In the genomic region with DNA sequence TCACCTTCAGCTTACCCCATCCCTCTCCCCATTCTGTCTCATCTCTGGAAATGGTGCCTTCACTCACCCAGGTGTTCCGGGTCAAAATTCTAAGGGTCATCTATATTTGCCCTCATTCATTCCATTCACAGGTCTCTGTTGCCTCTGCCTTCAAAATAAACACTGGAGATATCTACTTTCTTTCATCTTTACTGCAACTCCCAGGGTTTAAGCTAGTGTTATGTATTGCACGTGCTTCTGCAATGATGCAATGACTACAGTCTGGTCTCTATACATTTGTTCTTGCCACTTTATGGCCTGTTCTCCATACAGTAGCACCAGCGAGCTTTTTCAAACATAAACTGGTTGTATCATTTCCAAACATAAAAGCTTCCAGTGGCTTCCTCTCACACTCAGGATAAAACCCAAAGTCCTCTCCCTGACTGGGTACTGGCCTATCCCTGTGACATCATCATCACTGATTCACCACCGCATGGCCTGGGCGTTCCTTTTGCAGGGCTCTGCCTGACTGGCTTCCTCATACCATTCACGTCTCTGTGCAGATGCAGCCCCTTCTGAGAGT, we compare ENCODE assay signal across 1 cellular context.
TF ChIP-seq lines count a peak whose summit lies in the region.

No MANE protein-coding gene starts in this region.

TF ChIP-seq in HepG2, 621 proteins besides CTCF, POLR2A, EP300 and RAD21 (continued from another document and continues in another):
- TF ChIP-seq, protein P1, sequence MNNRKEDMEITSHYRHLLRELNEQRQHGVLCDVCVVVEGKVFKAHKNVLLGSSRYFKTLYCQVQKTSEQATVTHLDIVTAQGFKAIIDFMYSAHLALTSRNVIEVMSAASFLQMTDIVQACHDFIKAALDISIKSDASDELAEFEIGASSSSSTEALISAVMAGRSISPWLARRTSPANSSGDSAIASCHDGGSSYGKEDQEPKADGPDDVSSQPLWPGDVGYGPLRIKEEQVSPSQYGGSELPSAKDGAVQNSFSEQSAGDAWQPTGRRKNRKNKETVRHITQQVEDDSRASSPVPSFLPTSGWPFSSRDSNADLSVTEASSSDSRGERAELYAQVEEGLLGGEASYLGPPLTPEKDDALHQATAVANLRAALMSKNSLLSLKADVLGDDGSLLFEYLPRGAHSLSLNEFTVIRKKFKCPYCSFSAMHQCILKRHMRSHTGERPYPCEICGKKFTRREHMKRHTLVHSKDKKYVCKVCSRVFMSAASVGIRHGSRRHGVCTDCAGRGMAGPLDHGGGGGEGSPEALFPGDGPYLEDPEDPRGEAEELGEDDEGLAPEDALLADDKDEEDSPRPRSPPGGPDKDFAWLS (CRISPR knock-in tag; IDR thresholded peaks at IDR 0.05; ENCODE audit: borderline replicate concordance): no peak
- TF ChIP-seq ZNF883 (CRISPR knock-in tag; IDR thresholded peaks at IDR 0.05; ENCODE audit: not compliant biosample characterization) (no peak), PAXIP1 (CRISPR knock-in tag; conservative IDR thresholded peaks at IDR 0.05) (peak; percentile 86), ZNF547 (CRISPR knock-in tag; IDR thresholded peaks at IDR 0.05) (peak; percentile 53; the same call in 1 of the 2 replicates), ZNF280D (CRISPR knock-in tag; IDR thresholded peaks at IDR 0.05) (no peak), HNF1A (IDR thresholded peaks at IDR 0.05; ENCODE audit: low read depth) (peak; percentile 73), HNF1A (CRISPR knock-in tag; IDR thresholded peaks at IDR 0.05; ENCODE audit: borderline replicate concordance) (peak; percentile 86; the same call in 1 of the 2 replicates), GRHL1 (CRISPR knock-in tag; conservative IDR thresholded peaks at IDR 0.05) (no peak), MXD3 (CRISPR knock-in tag; IDR thresholded peaks at IDR 0.05) (no peak), ZEB1 (IDR thresholded peaks at IDR 0.05; ENCODE audit: insufficient replicate concordance, low read depth) (peak; percentile 89), ZNF7 (CRISPR knock-in tag; IDR thresholded peaks at IDR 0.05) (no peak), ZNF747 (CRISPR knock-in tag; IDR thresholded peaks at IDR 0.05; ENCODE audit: borderline replicate concordance) (no peak), ZSCAN9 (CRISPR knock-in tag; IDR thresholded peaks at IDR 0.05; ENCODE audit: borderline replicate concordance) (peak; percentile 97), ATF1 (CRISPR knock-in tag; IDR thresholded peaks at IDR 0.05) (peak; percentile 81), NCOR1 (IDR thresholded peaks at IDR 0.05; ENCODE audit: borderline replicate concordance, low read length) (peak; percentile 97), TGIF2 (CRISPR knock-in tag; IDR thresholded peaks at IDR 0.05) (peak; percentile 54), MAF1 (CRISPR knock-in tag; IDR thresholded peaks at IDR 0.05; ENCODE audit: borderline replicate concordance) (no peak), IKZF1 (IDR thresholded peaks at IDR 0.05) (no peak), CENPT (CRISPR knock-in tag; IDR thresholded peaks at IDR 0.05; ENCODE audit: low read depth) (no peak)
- TF ChIP-seq, protein P2, sequence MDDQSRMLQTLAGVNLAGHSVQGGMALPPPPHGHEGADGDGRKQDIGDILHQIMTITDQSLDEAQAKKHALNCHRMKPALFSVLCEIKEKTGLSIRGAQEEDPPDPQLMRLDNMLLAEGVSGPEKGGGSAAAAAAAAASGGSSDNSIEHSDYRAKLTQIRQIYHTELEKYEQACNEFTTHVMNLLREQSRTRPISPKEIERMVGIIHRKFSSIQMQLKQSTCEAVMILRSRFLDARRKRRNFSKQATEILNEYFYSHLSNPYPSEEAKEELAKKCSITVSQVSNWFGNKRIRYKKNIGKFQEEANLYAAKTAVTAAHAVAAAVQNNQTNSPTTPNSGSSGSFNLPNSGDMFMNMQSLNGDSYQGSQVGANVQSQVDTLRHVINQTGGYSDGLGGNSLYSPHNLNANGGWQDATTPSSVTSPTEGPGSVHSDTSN (CRISPR knock-in tag; IDR thresholded peaks at IDR 0.05; ENCODE audit: borderline replicate concordance): no peak
- TF ChIP-seq, protein P3, sequence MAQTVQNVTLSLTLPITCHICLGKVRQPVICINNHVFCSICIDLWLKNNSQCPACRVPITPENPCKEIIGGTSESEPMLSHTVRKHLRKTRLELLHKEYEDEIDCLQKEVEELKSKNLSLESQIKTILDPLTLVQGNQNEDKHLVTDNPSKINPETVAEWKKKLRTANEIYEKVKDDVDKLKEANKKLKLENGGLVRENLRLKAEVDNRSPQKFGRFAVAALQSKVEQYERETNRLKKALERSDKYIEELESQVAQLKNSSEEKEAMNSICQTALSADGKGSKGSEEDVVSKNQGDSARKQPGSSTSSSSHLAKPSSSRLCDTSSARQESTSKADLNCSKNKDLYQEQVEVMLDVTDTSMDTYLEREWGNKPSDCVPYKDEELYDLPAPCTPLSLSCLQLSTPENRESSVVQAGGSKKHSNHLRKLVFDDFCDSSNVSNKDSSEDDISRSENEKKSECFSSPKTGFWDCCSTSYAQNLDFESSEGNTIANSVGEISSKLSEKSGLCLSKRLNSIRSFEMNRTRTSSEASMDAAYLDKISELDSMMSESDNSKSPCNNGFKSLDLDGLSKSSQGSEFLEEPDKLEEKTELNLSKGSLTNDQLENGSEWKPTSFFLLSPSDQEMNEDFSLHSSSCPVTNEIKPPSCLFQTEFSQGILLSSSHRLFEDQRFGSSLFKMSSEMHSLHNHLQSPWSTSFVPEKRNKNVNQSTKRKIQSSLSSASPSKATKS (CRISPR knock-in tag; IDR thresholded peaks at IDR 0.05): peak; percentile 95
